In genomic region chr12:26612203-26612602, GRCh38 we compare ENCODE assay signal across 21 cellular contexts.
DNase-seq lines count a peak whose midpoint lies in the region; ATAC-seq, FAIRE-seq and TF ChIP-seq lines count a peak whose summit lies in the region.
"Had no signal": no experiment of that assay in that cellular context is flagged by ENCODE, and none has a peak within 500 bp of the region (broad histone marks: within the 10 kb centered on the region; RNA-seq: fewer than 3 reads in every experiment).

No MANE protein-coding gene starts in this region.

- H3K9me3 Mint-ChIP-seq in neural progenitor cell: no peaks in the 10 kb centered on the region
- H3K9me3 Mint-ChIP-seq: H9 had no signal

- no peak overlapping the region for H3K4me2 ChIP-seq in HepG2 (ENCODE audit: low read depth, low read length)
- no peak overlapping the region for H3K4me2 ChIP-seq in neural progenitor cell
- H3K4me2 ChIP-seq: KMS-11 had no signal

- no peaks in the 10 kb centered on the region for H3K36me3 Mint-ChIP-seq in neural progenitor cell

- intact Hi-C loops in HepG2 (cut with micrococcal nuclease; ENCODE audit: unreplicated experiment) (no loop called here), right lobe of liver (cut with DNase I) (no loop called here)

- H3K4me3 ChIP-seq in HepG2 (replicated peaks in 1 of 3; ENCODE audit: insufficient read depth in 1 of 3, low read depth in 2 of 3, low read length in 3 of 3): no peak overlapping the region
- no peak overlapping the region for H3K4me3 ChIP-seq in right lobe of liver
- no peak overlapping the region for H3K4me3 ChIP-seq in fibroblast of pulmonary artery (replicated peaks; ENCODE audit: low read depth, low read length)
- H3K4me3 ChIP-seq in neural progenitor cell: no peak overlapping the region
- H3K4me3 ChIP-seq in gastroesophageal sphincter: no peak overlapping the region

- no peak for TF ChIP-seq RAD21 in HepG2 (CRISPR knock-in tag; IDR thresholded peaks at IDR 0.05)

- FAIRE-seq in HepG2 (lab: Jason Lieb, UNC): no peak

- H3K4me3 Mint-ChIP-seq in neural progenitor cell: no peak overlapping the region
- H3K4me3 Mint-ChIP-seq: H9 had no signal

- H2AFZ ChIP-seq in HepG2 (ENCODE audit: low read length): no peak overlapping the region
- no peak overlapping the region for H2AFZ ChIP-seq in neural progenitor cell (replicated peaks)

- ATAC-seq in HepG2 (no peak), right lobe of liver (no peak), gastroesophageal sphincter (no peak), HG02973 (IDR thresholded peaks at IDR 0.05; ENCODE audit: unreplicated experiment) (no peak)

- POLR2A ChIA-PET in HepG2 (lab: Yijun Ruan, JAX): no interaction called here

- H3K79me2 ChIP-seq in HepG2 (ENCODE audit: insufficient read depth, low read length): no peaks in the 10 kb centered on the region
- no peaks in the 10 kb centered on the region for H3K79me2 ChIP-seq in neural progenitor cell (ENCODE audit: low read depth)

- no peaks in the 10 kb centered on the region for H3K9me3 ChIP-seq in HepG2 (ENCODE audit: low read length)
- no peaks in the 10 kb centered on the region for H3K9me3 ChIP-seq in right lobe of liver
- no peaks in the 10 kb centered on the region for H3K9me3 ChIP-seq in neural progenitor cell (ENCODE audit: low read depth)
- H3K9me3 ChIP-seq in gastroesophageal sphincter: no peaks in the 10 kb centered on the region

- H4K20me1 ChIP-seq in HepG2 (ENCODE audit: insufficient read depth, low read length): no peaks in the 10 kb centered on the region
- H4K20me1 ChIP-seq in neural progenitor cell (ENCODE audit: low read depth): no peaks in the 10 kb centered on the region

- in situ Hi-C loops in HepG2 (cut with HindIII; ENCODE audit: extremely low pct_ligation_motif_present, low pct_unique_long_range_greater_than_20kb): no loop called here

- no peak overlapping the region for H3K9ac ChIP-seq in HepG2 (ENCODE audit: insufficient read depth, low read depth, low read length)
- no peak overlapping the region for H3K9ac ChIP-seq in neural progenitor cell
- H3K9ac ChIP-seq: KMS-11 had no signal

- no peaks in the 10 kb centered on the region for H3F3A ChIP-seq in neural progenitor cell (ENCODE audit: low read depth)

- H3K27ac ChIP-seq in HepG2 (ENCODE audit: extremely low read length, insufficient read depth, low read length) (no peak overlapping the region), right lobe of liver (no peak overlapping the region), neural progenitor cell (no peak overlapping the region), gastroesophageal sphincter (no peak overlapping the region)
- H3K27ac ChIP-seq: 22Rv1, KMS-11 had no signal

- H3K27me3 Mint-ChIP-seq in neural progenitor cell (ENCODE audit: insufficient read depth, low read depth): no peaks in the 10 kb centered on the region

- H3K36me3 ChIP-seq in HepG2 (replicated peaks in 1 of 2; ENCODE audit: control insufficient read depth in 1 of 2, insufficient read depth in 2 of 2, low read length in 2 of 2) (peaks cover 4 to 40% of the 10 kb centered on the region in 2 experiments; a peak in 4 of 5 replicates), right lobe of liver (peaks cover 0 to 20% (median 2%) of the 10 kb centered on the region in 4 donors), neural progenitor cell (no peaks in the 10 kb centered on the region), gastroesophageal sphincter (no peaks in the 10 kb centered on the region)

- CTCF ChIA-PET in HepG2 (lab: Yijun Ruan, JAX; ENCODE audit: low intra/inter-chr PET ratio, low total read pairs): no interaction called here

- no peak for TF ChIP-seq POLR2A in HepG2 (IDR thresholded peaks at IDR 0.05; ENCODE audit: insufficient read depth in 1 of 2, low read depth in 2 of 2, low read length in 2 of 2)
- no peak for TF ChIP-seq POLR2A in right lobe of liver (IDR thresholded peaks at IDR 0.05)
- no peak for TF ChIP-seq POLR2A in gastroesophageal sphincter (IDR thresholded peaks at IDR 0.05)

- H3K4me1 Mint-ChIP-seq in neural progenitor cell: no peaks in the 10 kb centered on the region

- no peak overlapping the region for H3K27ac Mint-ChIP-seq in neural progenitor cell

- H3K4me1 ChIP-seq in HepG2 (ENCODE audit: insufficient read depth, low read length) (no peaks in the 10 kb centered on the region), right lobe of liver (no peaks in the 10 kb centered on the region), neural progenitor cell (no peaks in the 10 kb centered on the region), gastroesophageal sphincter (no peaks in the 10 kb centered on the region)

- no peak for TF ChIP-seq EP300 in HepG2 (IDR thresholded peaks at IDR 0.05; ENCODE audit: low read depth in 2 of 2, low read length in 2 of 2)
- TF ChIP-seq EP300 in HepG2 (CRISPR knock-in tag; IDR thresholded peaks at IDR 0.05; ENCODE audit: borderline replicate concordance): no peak
- TF ChIP-seq EP300 in gastroesophageal sphincter (IDR thresholded peaks at IDR 0.05): no peak

- TF ChIP-seq CTCF in HepG2 (CRISPR knock-in tag; IDR thresholded peaks at IDR 0.05) (no peak), right lobe of liver (IDR thresholded peaks at IDR 0.05) (no peak), fibroblast of pulmonary artery (IDR thresholded peaks at IDR 0.05; ENCODE audit: low read length, missing control alignments) (no peak), neural progenitor cell (IDR thresholded peaks at IDR 0.05) (no peak), gastroesophageal sphincter (IDR thresholded peaks at IDR 0.05) (no peak)

- DNase-seq in HepG2 (ENCODE audit: low spot score): no peak
- no peak for DNase-seq in right lobe of liver
- peak; percentile 13 for DNase-seq in fibroblast of pulmonary artery (ENCODE audit: low read depth)
- DNase-seq in neural progenitor cell (ENCODE audit: low spot score): peak; percentile 11
- DNase-seq in activated CD4-positive, CD25-positive, alpha-beta regulatory T cell (lab: John Stamatoyannopoulos, UW): no peak
- DNase-seq in NCI-H1105 (lab: John Stamatoyannopoulos, UW): no peak
- DNase-seq: AML-193, DMS 273 treated with DMSO at 0.1 percent for 48 hours, GDM1, H9, MV-4-11, NCI-H1417 treated with DMSO at 0.1 percent for 48 hours, NCI-H187 treated with DMSO at 0.1 percent for 48 hours, NCI-H2227 treated with DMSO at 0.1 percent for 48 hours, NCI-H510A treated with DMSO at 0.1 percent for 48 hours, NCI-H774, SHP77 had no signal

- no peaks in the 10 kb centered on the region for H3K27me3 ChIP-seq in HepG2 (ENCODE audit: control insufficient read depth in 1 of 2, insufficient read depth in 2 of 2, low read length in 2 of 2)
- no peaks in the 10 kb centered on the region for H3K27me3 ChIP-seq in right lobe of liver
- H3K27me3 ChIP-seq in neural progenitor cell: no peaks in the 10 kb centered on the region
- no peaks in the 10 kb centered on the region for H3K27me3 ChIP-seq in gastroesophageal sphincter

- no TSS peak for BruUV-seq in HepG2 (replicated peaks; lab: Mats Ljungman, UMichigan)

- WGBS in HepG2 (ENCODE audit: low lambda C conversion rate): 89% methylated on average over 2 of the region's 2 CpGs
- 75% methylated on average over 2 of the region's 2 CpGs for WGBS in right lobe of liver (ENCODE audit: insufficient coverage, low coverage, low lambda C conversion rate, missing lambda C conversion rate)
- 83 to 93% methylated on average over 2 of the region's 2 CpGs for WGBS in gastroesophageal sphincter (ENCODE audit: low coverage in 1 of 2), 2 donors

TF ChIP-seq in HepG2, 621 proteins besides CTCF, POLR2A, EP300 and RAD21:
- TF ChIP-seq FOXO4 (CRISPR knock-in tag; conservative IDR thresholded peaks at IDR 0.05): no peak
- no peak for TF ChIP-seq MIER3 (CRISPR knock-in tag; IDR thresholded peaks at IDR 0.05; ENCODE audit: borderline replicate concordance)
- no peak for TF ChIP-seq MTA3 (CRISPR knock-in tag; IDR thresholded peaks at IDR 0.05)
- no peak for TF ChIP-seq FOXO1 (CRISPR knock-in tag; IDR thresholded peaks at IDR 0.05)
- no peak for TF ChIP-seq MAZ (IDR thresholded peaks at IDR 0.05; ENCODE audit: borderline replicate concordance, low read depth, low read length)
- TF ChIP-seq MAZ (CRISPR knock-in tag; IDR thresholded peaks at IDR 0.05; ENCODE audit: low read depth): no peak
- no peak for TF ChIP-seq ZNF703 (CRISPR knock-in tag; IDR thresholded peaks at IDR 0.05; ENCODE audit: borderline replicate concordance)
- no peak for TF ChIP-seq SOX13 (IDR thresholded peaks at IDR 0.05)
- TF ChIP-seq SOX13 (CRISPR knock-in tag; conservative IDR thresholded peaks at IDR 0.05 in 1 of 2, IDR thresholded peaks at IDR 0.05 in 1 of 2): peak in 1 of 2 experiments; percentile 34; a peak in 1 of 4 replicates
- TF ChIP-seq TBX3 (IDR thresholded peaks at IDR 0.05; ENCODE audit: borderline replicate concordance): no peak
- peak; percentile 28; the same call in 1 of the 2 replicates for TF ChIP-seq SOX5 (CRISPR knock-in tag; IDR thresholded peaks at IDR 0.05; ENCODE audit: borderline replicate concordance)
- no peak for TF ChIP-seq PAF1 (CRISPR knock-in tag; IDR thresholded peaks at IDR 0.05)
- TF ChIP-seq PTBP1 (IDR thresholded peaks at IDR 0.05; ENCODE audit: low read depth, low read length, poor library complexity, severe bottlenecking): no peak
- peak; percentile 25; the same call in 1 of the 2 replicates for TF ChIP-seq CEBPB (IDR thresholded peaks at IDR 0.05; ENCODE audit: borderline replicate concordance, low read depth, low read length)
- no peak for TF ChIP-seq TOE1 (CRISPR knock-in tag; IDR thresholded peaks at IDR 0.05)
TF ChIP-seq in HepG2: peak in this region for 3.

Comparison
In these comparisons a context has a peak if more than half of its experiments do, and no peak if none do; other contexts are left out.
1. DNase-seq: peak in fibroblast of pulmonary artery (single experiment) and neural progenitor cell (single experiment); none in HepG2 (single experiment), right lobe of liver (0 of 3), activated CD4-positive, CD25-positive, alpha-beta regulatory T cell (0 of 4) and NCI-H1105 (single experiment).